In genomic region chr3:40452876-40453730, GRCh38 we compare ENCODE assay signal across 8 cellular contexts. TPM values are rescaled to one million over a fixed set of nuclear protein-coding genes. Genes with fewer than 3 reads are reported as not detected.
DNase-seq lines count a peak whose midpoint lies in the region; ATAC-seq, FAIRE-seq and TF ChIP-seq lines count a peak whose summit lies in the region.

No MANE protein-coding gene starts in this region.

- no peak for TF ChIP-seq CTCF in AG04450 (IDR thresholded peaks at IDR 0.05; ENCODE audit: low read depth, low read length)
- no peak for TF ChIP-seq CTCF in WERI-Rb-1 (IDR thresholded peaks at IDR 0.05; ENCODE audit: low read depth, low read length)
- no peak for TF ChIP-seq CTCF in bronchial epithelial cell (IDR thresholded peaks at IDR 0.05; ENCODE audit: insufficient read depth, low read length, severe bottlenecking)

- peak overlapping the region; percentile 86; the same call in 1 of the 2 replicates for H3K9ac ChIP-seq in iPS-20b (ENCODE audit: low read depth, low read length)
- H3K9ac ChIP-seq in skeletal muscle tissue (ENCODE audit: low read depth in 1 of 3, low read length in 3 of 3), result peak overlapping the region; percentile 91 to 95 (median 93)

- POLR2A ChIA-PET in AG04450 (lab: Yijun Ruan, JAX), result interaction anchor here (0.6 to 1.0 kb wide), 3 partner anchors 52 to 1732 kb away, joined by 3 to 6 read pairs (median 4); no protein-coding TSS in a partner anchor

- peaks cover under 1% of the 10 kb centered on the region; the same call in 1 of the 2 replicates for H3K4me1 ChIP-seq in iPS-20b (ENCODE audit: insufficient read depth, low read length)
- H3K4me1 ChIP-seq in skeletal muscle tissue (ENCODE audit: control insufficient read depth in 3 of 3, insufficient read depth in 3 of 3, low read length in 3 of 3), result peaks cover 14 to 28% (median 24%) of the 10 kb centered on the region in 3 donors

- peak; percentile 95 for DNase-seq in AG04450 (ENCODE audit: low read depth, low spot score)
- peak; percentile 90 for DNase-seq in NCI-H2196 treated with DMSO at 0.1 percent for 48 hours (lab: John Stamatoyannopoulos, UW; ENCODE audit: unreplicated experiment)
- DNase-seq in WERI-Rb-1, result peak; percentile 98
- DNase-seq in bronchial epithelial cell (ENCODE audit: low read depth), result peak; percentile 98

- H3K27ac ChIP-seq in AG04450 (ENCODE audit: low read depth, low read length) (peak overlapping the region; percentile 83), WERI-Rb-1 (peak overlapping the region; percentile 76), iPS-20b (ENCODE audit: low read length) (peak overlapping the region; percentile 50), skeletal muscle tissue (ENCODE audit: low read depth, low read length) (peak overlapping the region; percentile 94)

- H3K36me3 ChIP-seq in WERI-Rb-1, result peaks cover 10% of the 10 kb centered on the region
- peaks cover under 1% of the 10 kb centered on the region for H3K36me3 ChIP-seq in bronchial epithelial cell (ENCODE audit: control insufficient read depth, insufficient read depth, low read length)
- peaks cover 5% of the 10 kb centered on the region for H3K36me3 ChIP-seq in iPS-20b (ENCODE audit: insufficient read depth, low read depth, low read length)
- peaks cover 0 to 6% (median 6%) of the 10 kb centered on the region in 3 donors for H3K36me3 ChIP-seq in skeletal muscle tissue (ENCODE audit: control insufficient read depth in 3 of 3, insufficient read depth in 3 of 3, low read length in 3 of 3)

- H3K4me3 ChIP-seq in AG04450 (ENCODE audit: low read depth, low read length), result peak overlapping the region; percentile 94
- H3K4me3 ChIP-seq in WERI-Rb-1 (ENCODE audit: low read depth, low read length), result peak overlapping the region; percentile 79
- peak overlapping the region; percentile 67 for H3K4me3 ChIP-seq in bronchial epithelial cell (ENCODE audit: low read depth, low read length)
- H3K4me3 ChIP-seq in iPS-20b (ENCODE audit: low read length), result peak overlapping the region; percentile 87
- peak overlapping the region; percentile 93 to 96 (median 95) for H3K4me3 ChIP-seq in skeletal muscle tissue (ENCODE audit: low read length in 3 of 3)

- CTCF ChIA-PET in AG04450 (lab: Charles Lee), result interaction anchor here (0.9 to 1.2 kb wide), 2 partner anchors 126 to 135 kb away, joined by 3 read pairs; no protein-coding TSS in a partner anchor

- peak; percentile 93 for FAIRE-seq in bronchial epithelial cell (lab: Jason Lieb, UNC)

- H3K27me3 ChIP-seq in AG04450 (ENCODE audit: control insufficient read depth, insufficient read depth, low read length) (no peaks in the 10 kb centered on the region), WERI-Rb-1 (ENCODE audit: insufficient read depth, low read depth, severe bottlenecking) (no peaks in the 10 kb centered on the region), bronchial epithelial cell (ENCODE audit: control insufficient read depth, insufficient read depth, low read length) (no peaks in the 10 kb centered on the region), iPS-20b (ENCODE audit: insufficient read depth, low read length) (no peaks in the 10 kb centered on the region), skeletal muscle tissue (ENCODE audit: control insufficient read depth in 3 of 3, insufficient read depth in 3 of 3, low read length in 3 of 3) (no peaks in the 10 kb centered on the region)

- H3K9me3 ChIP-seq in AG04450 (ENCODE audit: control insufficient read depth, insufficient read depth, low read length) (no peaks in the 10 kb centered on the region; the same call in 1 of the 2 replicates), WERI-Rb-1 (ENCODE audit: severe bottlenecking) (no peaks in the 10 kb centered on the region), iPS-20b (ENCODE audit: insufficient read depth, low read depth, low read length) (no peaks in the 10 kb centered on the region), skeletal muscle tissue (ENCODE audit: control insufficient read depth in 3 of 3, low read length in 3 of 3) (no peaks in the 10 kb centered on the region)

- peak; percentile 95 for ATAC-seq in GM18907 (IDR thresholded peaks at IDR 0.05; ENCODE audit: unreplicated experiment)
- peak; percentile 92 for ATAC-seq in HG03139 (IDR thresholded peaks at IDR 0.05; ENCODE audit: unreplicated experiment)

RNA-seq across cellular contexts. Expression of gene RPL14, which starts 4.0 kb away (rescaled TPM):
- 602 and 612 TPM in 2 replicates for polyA plus RNA-seq in AG04450 (2011; rRNA removed)
- polyA minus RNA-seq in AG04450 (2011; rRNA and poly(A)+ RNA removed), result 469 and 567 TPM in 2 replicates
- total RNA-seq in bronchial epithelial cell (532 and 659 TPM in 2 replicates), skeletal muscle tissue (303 TPM)

RNA-seq across cellular contexts. Expression of gene ZNF619, which starts 23.8 kb away (rescaled TPM):
- 3.9 and 4.7 TPM in 2 replicates for polyA plus RNA-seq in AG04450 (2011; rRNA removed)
- 8.6 and 10.1 TPM in 2 replicates for polyA minus RNA-seq in AG04450 (2011; rRNA and poly(A)+ RNA removed)
- total RNA-seq in bronchial epithelial cell (5.3 and 5.6 TPM in 2 replicates), skeletal muscle tissue (8.4 TPM)

RNA-seq across cellular contexts. Expression of gene ZNF620, which starts 52.7 kb away (rescaled TPM):
- polyA plus RNA-seq in AG04450 (2011; rRNA removed), result 0.69 and 0.77 TPM in 2 replicates
- polyA minus RNA-seq in AG04450 (2011; rRNA and poly(A)+ RNA removed), result 0.52 and 0.74 TPM in 2 replicates
- total RNA-seq in bronchial epithelial cell (0.38 and 0.53 TPM in 2 replicates), skeletal muscle tissue (2.1 TPM)

Comparison
In these comparisons a context has a peak if more than half of its experiments do, and no peak if none do; other contexts are left out.
1. Peak in every context shown above with its lines: DNase-seq, ATAC-seq, H3K4me3 ChIP-seq and H3K27ac ChIP-seq.